Comparison of ENCODE assay signal across 12 cellular contexts in the genomic region with DNA sequence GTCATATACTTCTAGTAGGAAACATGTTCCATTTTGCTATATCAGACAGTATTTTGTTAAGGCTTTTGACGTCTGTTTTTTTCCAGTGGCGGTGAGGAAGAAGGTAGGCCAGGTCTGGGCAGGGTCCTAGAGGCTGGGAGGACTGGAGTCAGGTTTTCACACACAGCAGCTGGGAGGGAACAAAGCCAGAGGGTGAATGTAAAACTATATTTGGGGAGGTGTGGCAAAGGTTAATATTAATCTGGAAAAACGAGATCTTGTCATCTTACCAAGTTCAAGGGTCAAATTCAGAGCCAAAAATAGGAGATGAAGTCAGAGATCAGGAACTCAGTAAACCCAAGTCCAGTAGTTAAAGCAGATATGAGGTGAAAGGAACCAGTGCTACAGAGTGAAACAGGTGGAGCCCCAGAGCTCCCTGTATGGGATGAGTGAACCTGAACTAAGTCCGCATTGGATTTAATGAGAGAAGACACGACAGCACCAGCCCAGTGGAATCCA. TPM values are rescaled to one million over a fixed set of nuclear protein-coding genes. Genes with fewer than 3 reads are reported as not detected.
DNase-seq lines count a peak whose midpoint lies in the region; ATAC-seq, FAIRE-seq and TF ChIP-seq lines count a peak whose summit lies in the region.
"Had no signal": no experiment of that assay in that cellular context is flagged by ENCODE, and none has a peak within 500 bp of the region (broad histone marks: within the 10 kb centered on the region; RNA-seq: fewer than 3 reads in every experiment).

No MANE protein-coding gene starts in this region.

- H3K4me2 ChIP-seq in PC-9 = peak overlapping the region; percentile 73

- CTCF ChIA-PET in PC-9 (lab: Charles Lee) = no interaction called here

- no peaks in the 10 kb centered on the region for H3K9me2 ChIP-seq in PC-9 (ENCODE audit: insufficient read depth)

- no peak for TF ChIP-seq EP300 in sigmoid colon (IDR thresholded peaks at IDR 0.05)

- H3F3A ChIP-seq in PC-9 (ENCODE audit: insufficient read depth, low read depth) = peaks cover 47% of the 10 kb centered on the region

- H2AFZ ChIP-seq in PC-9 = no peak overlapping the region

- TF ChIP-seq CTCF in PC-9 (conservative IDR thresholded peaks at IDR 0.05) = no peak
- no peak for TF ChIP-seq CTCF in kidney (IDR thresholded peaks at IDR 0.05; ENCODE audit: borderline replicate concordance, extremely low read depth, insufficient read depth)
- TF ChIP-seq CTCF in gastrocnemius medialis (IDR thresholded peaks at IDR 0.05 in 4 of 5, conservative IDR thresholded peaks at IDR 0.05 in 1 of 5) = no peak
- no peak for TF ChIP-seq CTCF in sigmoid colon (IDR thresholded peaks at IDR 0.05)

- H3K9me3 ChIP-seq in PC-9 (ENCODE audit: insufficient read depth, low read depth) (no peaks in the 10 kb centered on the region; the same call in 1 of the 2 replicates), kidney (ENCODE audit: control insufficient read depth in 1 of 2, low read length in 2 of 2) (no peaks in the 10 kb centered on the region), gastrocnemius medialis (no peaks in the 10 kb centered on the region), sigmoid colon (no peaks in the 10 kb centered on the region)

- peak; percentile 38 for DNase-seq in DMS53 treated with DMSO at 0.1 percent for 48 hours (lab: John Stamatoyannopoulos, UW; ENCODE audit: unreplicated experiment)
- DNase-seq in PC-9 = peak; percentile 33 to 94
- DNase-seq in kidney = no peak
- DNase-seq in gastrocnemius medialis = no peak
- DNase-seq in sigmoid colon = no peak
- DNase-seq: CD4-positive, CD25-positive, alpha-beta regulatory T cell; cortex of kidney; GDM1; stimulated activated naive CD4-positive, alpha-beta T cell had no signal

- no TSS peak for BruUV-seq in PC-9 (replicated peaks; lab: Mats Ljungman, UMichigan)

- FAIRE-seq in kidney (lab: Jason Lieb, UNC) = peak; percentile 89
- FAIRE-seq: GM18507 had no signal

- H3K9ac ChIP-seq in kidney (ENCODE audit: low read length in 2 of 2) = peak overlapping the region in 1 of 2 donors; percentile 28

- H3K36me3 ChIP-seq in PC-9 (ENCODE audit: low read depth) (no peaks in the 10 kb centered on the region), kidney (ENCODE audit: control insufficient read depth in 1 of 2, insufficient read depth in 2 of 2, low read length in 2 of 2) (no peaks in the 10 kb centered on the region), gastrocnemius medialis (no peaks in the 10 kb centered on the region), sigmoid colon (no peaks in the 10 kb centered on the region)

- 17 to 58% methylated on average over 5 of the region's 5 CpGs for WGBS in sigmoid colon, 2 donors

- TF ChIP-seq POLR2A in gastrocnemius medialis (IDR thresholded peaks at IDR 0.05) = no peak
- TF ChIP-seq POLR2A in sigmoid colon (IDR thresholded peaks at IDR 0.05) = no peak

- H4K20me1 ChIP-seq in PC-9 (ENCODE audit: insufficient read depth) = no peaks in the 10 kb centered on the region

- POLR2A ChIA-PET in PC-9 (lab: Charles Lee; ENCODE audit: unreplicated experiment) = interaction anchor here (0.6 kb wide), 1 partner anchor 38 kb away, joined by 8 read pairs; no protein-coding TSS in a partner anchor

- ATAC-seq in gastrocnemius medialis (peak; percentile 12 to 75), GM21360 (IDR thresholded peaks at IDR 0.05; ENCODE audit: unreplicated experiment) (no peak), GM19395 (IDR thresholded peaks at IDR 0.05; ENCODE audit: unreplicated experiment) (no peak)

- intact Hi-C loops in PC-9 (cut with micrococcal nuclease; ENCODE audit: unreplicated experiment) (no loop called here), kidney (cut with DNase I) (no loop called here), gastrocnemius medialis (cut with DNase I; ENCODE audit: low total_unique reads) (no loop called here), sigmoid colon (cut with DNase I) (no loop called here)

- H3K4me1 ChIP-seq in PC-9 (replicated peaks; ENCODE audit: insufficient read depth) (peaks cover 75% of the 10 kb centered on the region), kidney (ENCODE audit: control insufficient read depth in 1 of 2, insufficient read depth in 1 of 2, low read depth in 1 of 2, low read length in 2 of 2) (peaks cover 7 to 9% of the 10 kb centered on the region in 2 donors), gastrocnemius medialis (peaks cover 9 to 10% of the 10 kb centered on the region in 2 donors), sigmoid colon (no peaks in the 10 kb centered on the region)

- peak overlapping the region; percentile 24; the same call in 1 of the 2 replicates for H3K4me3 ChIP-seq in PC-9
- H3K4me3 ChIP-seq in kidney (ENCODE audit: low read length in 2 of 2) = no peak overlapping the region
- H3K4me3 ChIP-seq in gastrocnemius medialis = no peak overlapping the region
- no peak overlapping the region for H3K4me3 ChIP-seq in sigmoid colon

- H3K27me3 ChIP-seq in PC-9 (ENCODE audit: insufficient read depth, low read depth) (no peaks in the 10 kb centered on the region), gastrocnemius medialis (no peaks in the 10 kb centered on the region), sigmoid colon (no peaks in the 10 kb centered on the region)

- in situ Hi-C loops in gastrocnemius medialis (cut with MboI; ENCODE audit: low sequenced_read_pairs in 4 of 4) = no loop called here

- peak overlapping the region; percentile 82 for H3K27ac ChIP-seq in PC-9
- peak overlapping the region; percentile 45 to 60 for H3K27ac ChIP-seq in kidney (ENCODE audit: low read depth in 2 of 2, low read length in 2 of 2)
- H3K27ac ChIP-seq in gastrocnemius medialis = peak overlapping the region in 3 of 4 donors; percentile 1 to 57 (median 47)
- H3K27ac ChIP-seq in sigmoid colon = no peak overlapping the region

- no peaks in the 10 kb centered on the region for H3K79me2 ChIP-seq in PC-9 (ENCODE audit: low read depth)

RNA-seq across cellular contexts. Expression of gene OTUD7B, which starts 10.7 kb away (rescaled TPM):
- total RNA-seq in PC-9 (2021) (30.2 and 30.7 TPM in 2 replicates), kidney (28.1 TPM), gastrocnemius medialis (10 to 100 TPM; 27.2 to 51.3 (median 43.6) TPM), sigmoid colon (10 to 100 TPM; 17.0 to 25.2 (median 19.5) TPM)
- polyA plus RNA-seq in kidney (ENCODE audit: insufficient read depth, low read depth, low replicate concordance) (3.4 TPM), sigmoid colon (1 to 10 TPM; 6.0 to 9.4 (median 8.6) TPM)

RNA-seq across cellular contexts. Expression of gene VPS45, which starts 46.3 kb away (rescaled TPM):
- total RNA-seq in PC-9 (2021) = 27.8 and 30.3 TPM in 2 replicates
- 41.7 TPM for total RNA-seq in kidney
- 33.1 TPM for polyA plus RNA-seq in kidney (ENCODE audit: insufficient read depth, low read depth, low replicate concordance)
- 10 to 100 TPM; 17.0 to 30.3 (median 24.7) TPM for total RNA-seq in gastrocnemius medialis
- total RNA-seq in sigmoid colon = 10 to 100 TPM; 44.6 to 68.1 (median 56.0) TPM
- polyA plus RNA-seq in sigmoid colon = 10 to 100 TPM; 16.2 to 20.1 (median 19.0) TPM

Comparison
In these comparisons a context has a peak if more than half of its experiments do, and no peak if none do; other contexts are left out.
1. DNase-seq: peak in DMS53 treated with DMSO at 0.1 percent for 48 hours (single experiment) and PC-9 (2 of 2); none in kidney (single experiment), gastrocnemius medialis (0 of 2) and sigmoid colon (single experiment).
2. H3K27ac ChIP-seq: peak in PC-9 (single experiment), kidney (2 of 2) and gastrocnemius medialis (3 of 4); none in sigmoid colon (0 of 4).
3. ATAC-seq: peak in gastrocnemius medialis (2 of 2); none in GM21360 (single experiment) and GM19395 (single experiment).